2 cellular contexts compared by ENCODE assay signal in the genomic region with DNA sequence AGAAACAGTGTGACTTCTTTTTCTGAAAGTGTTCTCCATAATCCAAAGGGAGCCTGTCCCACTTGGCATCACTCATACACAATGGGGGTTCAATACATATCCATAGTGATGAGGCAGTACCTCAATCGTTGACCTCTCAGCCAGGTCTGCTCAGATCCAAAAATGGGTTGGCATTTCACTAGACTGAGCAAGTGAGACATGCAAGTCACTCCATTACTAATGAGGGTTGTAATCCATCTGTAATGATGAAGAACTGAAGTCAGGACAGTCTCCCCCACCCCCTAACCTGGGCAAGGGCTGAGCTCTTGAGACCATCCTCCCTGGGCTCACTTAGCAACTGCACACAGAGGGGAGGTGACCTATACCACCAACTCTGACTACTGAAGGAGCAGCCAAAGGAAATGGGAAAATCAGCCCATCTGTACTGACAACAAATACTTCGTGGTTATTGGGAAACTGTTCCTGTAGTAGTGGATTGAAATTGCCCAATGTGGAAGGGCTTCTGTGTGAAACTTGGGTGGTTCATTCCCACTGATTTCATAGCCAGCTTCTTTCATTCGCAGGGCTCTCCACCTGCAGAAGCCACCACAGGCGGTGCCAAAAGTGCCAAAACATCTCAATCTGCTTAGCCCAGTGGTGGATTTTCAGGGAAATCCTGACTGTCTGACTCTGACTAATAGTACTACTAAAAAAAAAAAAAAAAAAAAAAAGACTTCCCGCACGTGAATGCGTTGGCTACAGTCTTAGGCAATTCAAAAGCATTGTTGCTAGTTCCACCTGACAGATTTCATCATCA.
TF ChIP-seq lines count a peak whose summit lies in the region.

No MANE protein-coding gene starts in this region.

TF ChIP-seq in liver, 16 proteins besides CTCF, POLR2A, EP300 and RAD21 (continued from another document):
- TF ChIP-seq FOXA1 (IDR thresholded peaks at IDR 0.05) (no peak), EGR1 (IDR thresholded peaks at IDR 0.05; ENCODE audit: low read depth in 2 of 2) (no peak), MAX (IDR thresholded peaks at IDR 0.05) (no peak), YY1 (IDR thresholded peaks at IDR 0.05) (no peak), NR2F2 (IDR thresholded peaks at IDR 0.05) (no peak)
- TF ChIP-seq, protein P1, sequence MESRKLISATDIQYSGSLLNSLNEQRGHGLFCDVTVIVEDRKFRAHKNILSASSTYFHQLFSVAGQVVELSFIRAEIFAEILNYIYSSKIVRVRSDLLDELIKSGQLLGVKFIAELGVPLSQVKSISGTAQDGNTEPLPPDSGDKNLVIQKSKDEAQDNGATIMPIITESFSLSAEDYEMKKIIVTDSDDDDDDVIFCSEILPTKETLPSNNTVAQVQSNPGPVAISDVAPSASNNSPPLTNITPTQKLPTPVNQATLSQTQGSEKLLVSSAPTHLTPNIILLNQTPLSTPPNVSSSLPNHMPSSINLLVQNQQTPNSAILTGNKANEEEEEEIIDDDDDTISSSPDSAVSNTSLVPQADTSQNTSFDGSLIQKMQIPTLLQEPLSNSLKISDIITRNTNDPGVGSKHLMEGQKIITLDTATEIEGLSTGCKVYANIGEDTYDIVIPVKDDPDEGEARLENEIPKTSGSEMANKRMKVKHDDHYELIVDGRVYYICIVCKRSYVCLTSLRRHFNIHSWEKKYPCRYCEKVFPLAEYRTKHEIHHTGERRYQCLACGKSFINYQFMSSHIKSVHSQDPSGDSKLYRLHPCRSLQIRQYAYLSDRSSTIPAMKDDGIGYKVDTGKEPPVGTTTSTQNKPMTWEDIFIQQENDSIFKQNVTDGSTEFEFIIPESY (IDR thresholded peaks at IDR 0.05), result no peak

TF ChIP-seq in HepG2, 621 proteins besides CTCF, POLR2A, EP300 and RAD21 (continued from another document):
- TF ChIP-seq, protein P2, sequence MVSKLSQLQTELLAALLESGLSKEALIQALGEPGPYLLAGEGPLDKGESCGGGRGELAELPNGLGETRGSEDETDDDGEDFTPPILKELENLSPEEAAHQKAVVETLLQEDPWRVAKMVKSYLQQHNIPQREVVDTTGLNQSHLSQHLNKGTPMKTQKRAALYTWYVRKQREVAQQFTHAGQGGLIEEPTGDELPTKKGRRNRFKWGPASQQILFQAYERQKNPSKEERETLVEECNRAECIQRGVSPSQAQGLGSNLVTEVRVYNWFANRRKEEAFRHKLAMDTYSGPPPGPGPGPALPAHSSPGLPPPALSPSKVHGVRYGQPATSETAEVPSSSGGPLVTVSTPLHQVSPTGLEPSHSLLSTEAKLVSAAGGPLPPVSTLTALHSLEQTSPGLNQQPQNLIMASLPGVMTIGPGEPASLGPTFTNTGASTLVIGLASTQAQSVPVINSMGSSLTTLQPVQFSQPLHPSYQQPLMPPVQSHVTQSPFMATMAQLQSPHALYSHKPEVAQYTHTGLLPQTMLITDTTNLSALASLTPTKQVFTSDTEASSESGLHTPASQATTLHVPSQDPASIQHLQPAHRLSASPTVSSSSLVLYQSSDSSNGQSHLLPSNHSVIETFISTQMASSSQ (IDR thresholded peaks at IDR 0.05; ENCODE audit: low read depth), result no peak
- TF ChIP-seq, protein P2 (CRISPR knock-in tag; IDR thresholded peaks at IDR 0.05; ENCODE audit: borderline replicate concordance), result no peak
- TF ChIP-seq MYC (CRISPR knock-in tag; IDR thresholded peaks at IDR 0.05; ENCODE audit: borderline replicate concordance), result no peak
- no peak for TF ChIP-seq MTF1 (CRISPR knock-in tag; IDR thresholded peaks at IDR 0.05)
- no peak for TF ChIP-seq THYN1 (CRISPR knock-in tag; IDR thresholded peaks at IDR 0.05; ENCODE audit: borderline replicate concordance, low read depth)
- TF ChIP-seq EEA1 (CRISPR knock-in tag; IDR thresholded peaks at IDR 0.05; ENCODE audit: borderline replicate concordance), result no peak
- no peak for TF ChIP-seq SAP130 (CRISPR knock-in tag; IDR thresholded peaks at IDR 0.05; ENCODE audit: low read depth)
- TF ChIP-seq FOXJ3 (CRISPR knock-in tag; IDR thresholded peaks at IDR 0.05; ENCODE audit: borderline replicate concordance), result no peak
- no peak for TF ChIP-seq MTF2 (CRISPR knock-in tag; IDR thresholded peaks at IDR 0.05; ENCODE audit: borderline replicate concordance)
- TF ChIP-seq, protein P3, sequence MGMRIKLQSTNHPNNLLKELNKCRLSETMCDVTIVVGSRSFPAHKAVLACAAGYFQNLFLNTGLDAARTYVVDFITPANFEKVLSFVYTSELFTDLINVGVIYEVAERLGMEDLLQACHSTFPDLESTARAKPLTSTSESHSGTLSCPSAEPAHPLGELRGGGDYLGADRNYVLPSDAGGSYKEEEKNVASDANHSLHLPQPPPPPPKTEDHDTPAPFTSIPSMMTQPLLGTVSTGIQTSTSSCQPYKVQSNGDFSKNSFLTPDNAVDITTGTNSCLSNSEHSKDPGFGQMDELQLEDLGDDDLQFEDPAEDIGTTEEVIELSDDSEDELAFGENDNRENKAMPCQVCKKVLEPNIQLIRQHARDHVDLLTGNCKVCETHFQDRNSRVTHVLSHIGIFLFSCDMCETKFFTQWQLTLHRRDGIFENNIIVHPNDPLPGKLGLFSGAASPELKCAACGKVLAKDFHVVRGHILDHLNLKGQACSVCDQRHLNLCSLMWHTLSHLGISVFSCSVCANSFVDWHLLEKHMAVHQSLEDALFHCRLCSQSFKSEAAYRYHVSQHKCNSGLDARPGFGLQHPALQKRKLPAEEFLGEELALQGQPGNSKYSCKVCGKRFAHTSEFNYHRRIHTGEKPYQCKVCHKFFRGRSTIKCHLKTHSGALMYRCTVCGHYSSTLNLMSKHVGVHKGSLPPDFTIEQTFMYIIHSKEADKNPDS (CRISPR knock-in tag; IDR thresholded peaks at IDR 0.05), result no peak
- no peak for TF ChIP-seq IRX3 (CRISPR knock-in tag; IDR thresholded peaks at IDR 0.05; ENCODE audit: borderline replicate concordance, low read depth)
- TF ChIP-seq ZKSCAN1 (IDR thresholded peaks at IDR 0.05; ENCODE audit: low read length), result no peak
- TF ChIP-seq ZFP36L2 (CRISPR knock-in tag; IDR thresholded peaks at IDR 0.05), result no peak
- TF ChIP-seq FOXA1 (IDR thresholded peaks at IDR 0.05), result no peak
- no peak for TF ChIP-seq FOXA1 (CRISPR knock-in tag; IDR thresholded peaks at IDR 0.05)
- no peak for TF ChIP-seq ZNF142 (CRISPR knock-in tag; IDR thresholded peaks at IDR 0.05)
- no peak for TF ChIP-seq ZNF790 (CRISPR knock-in tag; IDR thresholded peaks at IDR 0.05; ENCODE audit: borderline replicate concordance)
- no peak for TF ChIP-seq RBM39 (IDR thresholded peaks at IDR 0.05; ENCODE audit: low read depth, low read length, poor library complexity, severe bottlenecking)
